ENCODE assay signal across 8 cellular contexts in genomic region chr18:46485675-46486200, GRCh38.
"Had no signal": no experiment of that assay in that cellular context is flagged by ENCODE, and none has a peak within 500 bp of the region (broad histone marks: within the 10 kb centered on the region; RNA-seq: fewer than 3 reads in every experiment).

No MANE protein-coding gene starts in this region.

- ATAC-seq: gastroesophageal sphincter; stimulated activated naive CD8-positive, alpha-beta T cell treated with anti-CD3 and anti-CD28 coated beads, Interleukin-15, amount 100 ng/mL, for 72 hours had no signal

- H3K4me1 ChIP-seq: ascending aorta had no signal

- H3K4me3 ChIP-seq: ascending aorta, gastroesophageal sphincter had no signal

- DNase-seq: activated CD4-positive, alpha-beta T cell treated with anti-CD3 and anti-CD28 coated beads for 48 hours; activated naive CD4-positive, alpha-beta T cell; kidney; stimulated activated CD4-positive, alpha-beta T cell treated with anti-CD3 and anti-CD28 coated beads, Interleukin-4, amount 100 ng/mL, for 1 hour; stimulated activated naive CD8-positive, alpha-beta T cell treated with anti-CD3 and anti-CD28 coated beads, Interleukin-15, amount 100 ng/mL, for 72 hours; T1000 had no signal

- H3K27ac ChIP-seq: ascending aorta, gastroesophageal sphincter had no signal

- H3K27me3 ChIP-seq: ascending aorta had no signal

- H3K9me3 ChIP-seq: ascending aorta had no signal

- H3K36me3 ChIP-seq: ascending aorta, gastroesophageal sphincter had no signal
